Comparison of ENCODE assay signal across 17 cellular contexts in genomic region chr5:132780577-132780976, GRCh38. TPM values are rescaled to one million over a fixed set of nuclear protein-coding genes. Genes with fewer than 3 reads are reported as not detected.
A peak's percentile ranks its signal among the peaks of the same experiment; 100 is the strongest.
DNase-seq lines count a peak whose midpoint lies in the region; ATAC-seq and TF ChIP-seq lines count a peak whose summit lies in the region.
"Had no signal": no experiment of that assay in that cellular context is flagged by ENCODE, and none has a peak within 500 bp of the region (broad histone marks: within the 10 kb centered on the region; RNA-seq: fewer than 3 reads in every experiment).

No MANE protein-coding gene starts in this region.

- BruUV-seq in HCT116 (replicated peaks; lab: Mats Ljungman, UMichigan), result no TSS peak

- H3K27ac Mint-ChIP-seq in T-helper 17 cell, result no peak overlapping the region
- H3K27ac Mint-ChIP-seq: CD4-positive, CD25-positive, alpha-beta regulatory T cell; GM23338 had no signal

- H3K4me3 Mint-ChIP-seq in T-helper 17 cell, result peak overlapping the region; percentile 25
- H3K4me3 Mint-ChIP-seq: GM23338 had no signal

- H3K27ac ChIP-seq in HCT116 (ENCODE audit: low read depth, low read length), result no peak overlapping the region
- no peak overlapping the region for H3K27ac ChIP-seq in KMS-11
- H3K27ac ChIP-seq in dorsolateral prefrontal cortex, result peak overlapping the region in 53 of 59 donors; percentile 13 to 100 (median 99)

- no peaks in the 10 kb centered on the region for H3K27me3 ChIP-seq in HCT116 (ENCODE audit: insufficient read depth, low read length)
- no peaks in the 10 kb centered on the region for H3K27me3 ChIP-seq in KMS-11 (ENCODE audit: insufficient read depth, low read depth)
- no peaks in the 10 kb centered on the region for H3K27me3 ChIP-seq in dorsolateral prefrontal cortex
- H3K27me3 ChIP-seq: BE2C had no signal

- H4K20me1 ChIP-seq in HCT116 (ENCODE audit: insufficient read depth), result no peaks in the 10 kb centered on the region
- H4K20me1 ChIP-seq in KMS-11 (ENCODE audit: insufficient read depth), result no peaks in the 10 kb centered on the region

- no peak for TF ChIP-seq CTCF in HCT116 (IDR thresholded peaks at IDR 0.05 in 2 of 3, conservative IDR thresholded peaks at IDR 0.05 in 1 of 3; ENCODE audit: borderline replicate concordance in 1 of 3, insufficient read depth in 1 of 3, low read depth in 2 of 3, low read length in 2 of 3)
- TF ChIP-seq CTCF in KMS-11 (conservative IDR thresholded peaks at IDR 0.05; ENCODE audit: low read depth, low read length), result no peak
- no peak for TF ChIP-seq CTCF in dorsolateral prefrontal cortex (IDR thresholded peaks at IDR 0.05 in 54 of 56, conservative IDR thresholded peaks at IDR 0.05 in 2 of 56; ENCODE audit: low read depth in 1 of 56, partially characterized antibody in 56 of 56)

- H3K4me3 ChIP-seq in HCT116 (replicated peaks in 1 of 2; ENCODE audit: low read depth in 1 of 2, low read length in 2 of 2), result no peak overlapping the region
- H3K4me3 ChIP-seq in KMS-11 (IDR thresholded peaks at IDR 0.05; ENCODE audit: insufficient read depth, low read depth, low read length), result no peak overlapping the region
- H3K4me3 ChIP-seq in dorsolateral prefrontal cortex, result peak overlapping the region in 1 of 59 donors; percentile 91
- H3K4me3 ChIP-seq: GM23338 had no signal

- H2AFZ ChIP-seq in HCT116 (ENCODE audit: low read depth, low read length, poor library complexity, severe bottlenecking) (peak overlapping the region; percentile 48), KMS-11 (ENCODE audit: low read depth) (no peak overlapping the region)
- H2AFZ ChIP-seq: GM23338 had no signal

- RAD21 ChIA-PET in HCT116 (lab: Charles Lee; ENCODE audit: low non-redundant PET in 1 of 2, low total read pairs in 2 of 2, uncharacterized antibody in 2 of 2, unreplicated experiment in 2 of 2), result no interaction called here

- intact Hi-C loops in HCT116 (cut with micrococcal nuclease), result no loop called here
- intact Hi-C loops in dorsolateral prefrontal cortex (cut with DNase I), result loop anchor here in 1 of 2 donors (2.0 kb wide), 1 partner anchor 16 kb away; no protein-coding TSS in a partner anchor

- no peak for TF ChIP-seq RAD21 in HCT116 (IDR thresholded peaks at IDR 0.05; ENCODE audit: low read depth)

- H3K36me3 Mint-ChIP-seq in T-helper 17 cell (ENCODE audit: low read depth), result no peaks in the 10 kb centered on the region
- H3K36me3 Mint-ChIP-seq: CD4-positive, CD25-positive, alpha-beta regulatory T cell had no signal

- no peaks in the 10 kb centered on the region for H3K36me3 ChIP-seq in HCT116 (ENCODE audit: control insufficient read depth in 1 of 2, insufficient read depth in 2 of 2, low read length in 2 of 2)
- H3K36me3 ChIP-seq in KMS-11 (ENCODE audit: insufficient read depth), result no peaks in the 10 kb centered on the region
- H3K36me3 ChIP-seq: BE2C had no signal

- H3K27me3 Mint-ChIP-seq in T-helper 17 cell, result peaks cover 38% of the 10 kb centered on the region

- CTCF ChIA-PET in HCT116 (lab: Charles Lee), result no interaction called here

- no peaks in the 10 kb centered on the region for H3K9me2 ChIP-seq in HCT116 (ENCODE audit: insufficient read depth)

- DNase-seq in HCT116 (ENCODE audit: low read depth, low spot score) (no peak), T-helper 17 cell (no peak), dorsolateral prefrontal cortex (no peak), HCEC 1CT (no peak), DMS 273 (lab: John Stamatoyannopoulos, UW; ENCODE audit: unreplicated experiment) (no peak)
- no peak for DNase-seq in activated effector memory CD4-positive, alpha-beta T cell treated with Interleukin-2 at 50 U/mL for 16 hours
- DNase-seq: ACHN; BE2C; Caco-2; CD4-positive, CD25-positive, alpha-beta regulatory T cell; DMS153; DMS79 treated with DMSO at 0.1 percent for 48 hours; GF-D8; IMR-90; KG1 had no signal

- no peak for ATAC-seq in HCT116
- no peak for ATAC-seq in T-helper 17 cell
- ATAC-seq: GM23338 had no signal

- peaks cover 28% of the 10 kb centered on the region for H3K4me1 Mint-ChIP-seq in T-helper 17 cell

- peaks cover 7% of the 10 kb centered on the region for H3K79me2 ChIP-seq in HCT116 (ENCODE audit: insufficient read depth, low read length)
- H3K79me2 ChIP-seq in KMS-11 (ENCODE audit: insufficient read depth, low read depth), result no peaks in the 10 kb centered on the region

- POLR2A ChIA-PET in HCT116 (lab: Charles Lee), result no interaction called here

- H3K9me3 ChIP-seq in HCT116 (ENCODE audit: control insufficient read depth in 1 of 2, insufficient read depth in 1 of 2, low read depth in 1 of 2, low read length in 2 of 2), result no peaks in the 10 kb centered on the region
- H3K9me3 ChIP-seq in T-helper 17 cell (ENCODE audit: control insufficient read depth, low read length, poor library complexity, severe bottlenecking), result no peaks in the 10 kb centered on the region
- H3K9me3 ChIP-seq: BE2C, Caco-2 had no signal

- peaks cover 4 to 22% of the 10 kb centered on the region in 2 experiments for H3K4me1 ChIP-seq in HCT116 (ENCODE audit: control insufficient read depth in 1 of 2, insufficient read depth in 2 of 2, low read length in 2 of 2)
- peaks cover 70% of the 10 kb centered on the region for H3K4me1 ChIP-seq in KMS-11 (ENCODE audit: low read depth, poor library complexity, severe bottlenecking)

- H3K4me2 ChIP-seq in HCT116 (ENCODE audit: low read length), result no peak overlapping the region
- H3K4me2 ChIP-seq in KMS-11, result peak overlapping the region; percentile 43; the same call in 1 of the 2 replicates
- H3K4me2 ChIP-seq: GM23338 had no signal

- H3K9ac ChIP-seq in HCT116 (ENCODE audit: low read length) (no peak overlapping the region), KMS-11 (no peak overlapping the region)

- no peak for TF ChIP-seq POLR2A in HCT116 (IDR thresholded peaks at IDR 0.05; ENCODE audit: borderline replicate concordance, extremely low read depth, insufficient read depth, insufficient read length)

TF ChIP-seq in HCT116, 20 proteins besides CTCF, POLR2A, EP300 and RAD21:
- TF ChIP-seq TCF7L2 (IDR thresholded peaks at IDR 0.05; ENCODE audit: borderline replicate concordance, extremely low read depth, insufficient read depth, insufficient read length) (no peak), ELF1 (IDR thresholded peaks at IDR 0.05; ENCODE audit: borderline replicate concordance, low read depth) (no peak), MAX (IDR thresholded peaks at IDR 0.05) (no peak)

RNA-seq across cellular contexts. Expression of gene SEPTIN8, which starts 3.5 kb away (rescaled TPM):
- 34.6 TPM for total RNA-seq in HCT116 (2021; ENCODE audit: unreplicated experiment)
- polyA plus RNA-seq in HCT116 (2012), result 33.0 and 35.8 TPM in 2 replicates
- total RNA-seq in T-helper 17 cell, result 1 to 10 TPM; 8.0 to 8.8 TPM
- 100 to 1,000 TPM; 221 to 622 (median 319) TPM for total RNA-seq in dorsolateral prefrontal cortex

RNA-seq across cellular contexts. Expression of gene SOWAHA, which starts 32.5 kb away (rescaled TPM):
- total RNA-seq in HCT116 (2021; ENCODE audit: unreplicated experiment) (0.39 TPM), T-helper 17 cell (not detected), dorsolateral prefrontal cortex (100 to 1,000 TPM in 3 of 120 experiments, 10 to 100 TPM in 117; 15.4 to 106 (median 48.7) TPM)
- 0.07 and 0.18 TPM in 2 replicates for polyA plus RNA-seq in HCT116 (2012)
- total RNA-seq: CD4-positive, CD25-positive, alpha-beta regulatory T cell; IMR-90 had no signal
- polyA plus RNA-seq: CD4-positive, CD25-positive, alpha-beta regulatory T cell had no signal

RNA-seq across cellular contexts. Expression of gene CCNI2, which starts 33.4 kb away (rescaled TPM):
- total RNA-seq in HCT116 (2021; ENCODE audit: unreplicated experiment) (1.4 TPM), T-helper 17 cell (10 to 100 TPM in 1 of 2 donors, 1 to 10 TPM in 1; 8.7 to 13.7 TPM), dorsolateral prefrontal cortex (1 to 10 TPM in 83 of 120 experiments, under 1 TPM in 36, not detected in 1; 0.26 to 4.5 (median 1.5) TPM)
- polyA plus RNA-seq in HCT116 (2012), result 1.5 and 2.1 TPM in 2 replicates
- total RNA-seq: IMR-90 had no signal
- polyA plus RNA-seq: IMR-90 had no signal

RNA-seq across cellular contexts. Expression of gene KIF3A, which starts 43.2 kb away (rescaled TPM):
- total RNA-seq in HCT116 (2021; ENCODE audit: unreplicated experiment) (12.7 TPM), T-helper 17 cell (10 to 100 TPM; 12.6 to 17.9 TPM), dorsolateral prefrontal cortex (100 to 1,000 TPM in 95 of 120 experiments, 10 to 100 TPM in 25; 58.5 to 177 (median 126) TPM)
- polyA plus RNA-seq in HCT116 (2012), result 2.3 and 3.1 TPM in 2 replicates

RNA-seq across cellular contexts. Expression of gene SHROOM1, which starts 49.9 kb away (rescaled TPM):
- total RNA-seq in HCT116 (2021; ENCODE audit: unreplicated experiment), result 9.5 TPM
- polyA plus RNA-seq in HCT116 (2012), result 5.0 and 5.6 TPM in 2 replicates
- total RNA-seq in T-helper 17 cell, result under 1 TPM in 1 of 2 donors, not detected in 1; 0.20 TPM
- total RNA-seq in dorsolateral prefrontal cortex, result 10 to 100 TPM; 14.1 to 91.8 (median 29.3) TPM
- polyA plus RNA-seq: CD4-positive, CD25-positive, alpha-beta regulatory T cell had no signal

Comparison
In these comparisons a context has a peak if more than half of its experiments do, and no peak if none do; other contexts are left out.
1. H3K27ac ChIP-seq: peak in dorsolateral prefrontal cortex (53 of 59); none in HCT116 (single experiment) and KMS-11 (single experiment).
2. RNA of gene SOWAHA, which starts 32.5 kb away (total RNA-seq): 15.4 to 106 TPM in dorsolateral prefrontal cortex; 0.39 TPM in HCT116 (single experiment) and not detected in T-helper 17 cell; every median in the first group is over 10 times any median in the second.